11 cellular contexts compared by ENCODE assay signal in genomic region chr3:118775021-118775420, GRCh38.
"Had no signal": no experiment of that assay in that cellular context is flagged by ENCODE, and none has a peak within 500 bp of the region (broad histone marks: within the 10 kb centered on the region; RNA-seq: fewer than 3 reads in every experiment).

No MANE protein-coding gene starts in this region.

- H3K27ac ChIP-seq: GM23248 had no signal

- H3K9me3 ChIP-seq: HAP-1 had no signal

- H3K36me3 ChIP-seq: HAP-1 had no signal

- ATAC-seq: GM23338, HCT116 had no signal

- H2AFZ ChIP-seq: GM23248, GM23338 had no signal

- H3K4me2 ChIP-seq: GM23338 had no signal

- H3K27ac Mint-ChIP-seq: GM23338, HFFc6 had no signal

- H3K9me3 Mint-ChIP-seq: GM23338, H9 had no signal

- H3K4me3 ChIP-seq: GM23248, GM23338, HAP-1 had no signal

- DNase-seq: GM23248, GOT3, H7, H9, HCEC 1CT, HFFc6 had no signal

- FAIRE-seq: H1, H54 had no signal

- H3K4me3 Mint-ChIP-seq: GM23338, H9, HFFc6 had no signal

- H3K9ac ChIP-seq: GM23248 had no signal
